ENCODE assay signal across 8 cellular contexts in the genomic region with DNA sequence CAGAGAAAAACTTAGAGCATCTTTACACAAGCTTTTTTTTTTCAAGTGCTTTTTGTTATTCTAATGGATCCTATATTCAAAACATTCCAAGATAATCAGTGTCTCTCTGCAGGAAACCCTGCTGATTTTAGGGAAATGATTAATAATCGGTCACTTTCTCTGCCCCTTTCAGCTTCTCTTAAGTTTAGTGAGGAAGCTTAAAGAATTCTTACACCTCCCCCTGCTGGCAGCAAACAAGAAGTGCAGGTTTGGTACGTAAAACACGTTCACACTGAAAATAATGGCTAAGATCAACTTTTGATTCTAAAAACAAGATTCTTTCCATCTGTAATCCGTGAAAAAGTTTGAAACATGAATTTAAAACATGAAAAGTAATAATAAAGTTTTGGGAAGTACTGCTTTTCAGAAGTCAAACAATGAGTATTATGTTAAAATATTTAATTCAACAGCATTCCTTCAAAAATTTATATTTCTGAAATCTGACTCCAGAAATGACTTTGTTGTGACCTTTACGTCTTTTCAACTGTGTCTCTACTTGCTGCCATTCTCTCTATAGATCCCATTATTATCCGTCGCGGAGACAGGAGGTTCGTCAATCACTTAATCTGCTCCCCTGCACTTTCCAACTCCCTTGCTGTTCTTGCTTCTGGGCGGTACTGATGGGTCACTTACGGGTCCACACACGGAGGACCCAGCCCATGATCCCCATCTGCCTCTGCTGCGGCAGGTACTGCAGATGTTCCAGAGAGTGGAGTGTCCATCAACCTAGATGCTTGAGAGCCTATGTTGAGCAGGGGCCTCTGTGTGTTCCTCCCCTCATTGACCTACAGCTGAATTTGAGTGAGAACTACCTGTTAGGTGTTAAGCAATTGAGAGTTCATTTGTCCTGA.
A peak's percentile ranks its signal among the peaks of the same experiment; 100 is the strongest.
DNase-seq lines count a peak whose midpoint lies in the region; ATAC-seq and TF ChIP-seq lines count a peak whose summit lies in the region.

No MANE protein-coding gene starts in this region.

- WGBS in prostate gland = 34% methylated on average over 13 of the region's 13 CpGs

- peaks cover 3% of the 10 kb centered on the region for H3K9me3 Mint-ChIP-seq in activated CD8-positive, alpha-beta T cell treated with anti-CD3 and anti-CD28 coated beads for 36 hours

- H3K4me3 Mint-ChIP-seq in activated CD8-positive, alpha-beta T cell treated with anti-CD3 and anti-CD28 coated beads for 36 hours = no peak overlapping the region

- H3K4me3 ChIP-seq in cardiac muscle cell (no peak overlapping the region), prostate gland (no peak overlapping the region)

- H3K27me3 Mint-ChIP-seq in activated CD8-positive, alpha-beta T cell treated with anti-CD3 and anti-CD28 coated beads for 36 hours = peaks cover 14% of the 10 kb centered on the region

- no peak overlapping the region for H3K27ac ChIP-seq in cardiac muscle cell
- H3K27ac ChIP-seq in prostate gland = no peak overlapping the region

- H3K36me3 ChIP-seq in cardiac muscle cell (no peaks in the 10 kb centered on the region), prostate gland (no peaks in the 10 kb centered on the region)

- H3K9me3 ChIP-seq in cardiac muscle cell (ENCODE audit: low read depth) (no peaks in the 10 kb centered on the region), prostate gland (no peaks in the 10 kb centered on the region)

- ATAC-seq in HG02678 (IDR thresholded peaks at IDR 0.05; ENCODE audit: unreplicated experiment) = peak; percentile 65
- peak; percentile 53 for ATAC-seq in activated CD8-positive, alpha-beta T cell treated with anti-CD3 and anti-CD28 coated beads for 36 hours
- ATAC-seq in GM21825 (IDR thresholded peaks at IDR 0.05; ENCODE audit: unreplicated experiment) = no peak

- H3K4me1 Mint-ChIP-seq in activated CD8-positive, alpha-beta T cell treated with anti-CD3 and anti-CD28 coated beads for 36 hours (ENCODE audit: low read depth) = peaks cover 3% of the 10 kb centered on the region

- peak; percentile 86 for TF ChIP-seq CTCF in cardiac muscle cell (IDR thresholded peaks at IDR 0.05; ENCODE audit: low read depth, low read length)
- peak; percentile 86 for TF ChIP-seq CTCF in activated CD8-positive, alpha-beta T cell treated with anti-CD3 and anti-CD28 coated beads for 36 hours (IDR thresholded peaks at IDR 0.05)
- TF ChIP-seq CTCF in prostate gland (IDR thresholded peaks at IDR 0.05) = peak; percentile 77 to 87 (median 82)

- TF ChIP-seq POLR2A in prostate gland (IDR thresholded peaks at IDR 0.05) = no peak

- POLR2A ChIA-PET in activated CD8-positive, alpha-beta T cell treated with anti-CD3 and anti-CD28 coated beads for 36 hours (lab: Charles Lee) = interaction anchor here (0.7 kb wide), 1 partner anchor 344 kb away, joined by 3 read pairs; no protein-coding TSS in a partner anchor

- intact Hi-C loops in cardiac septum (cut with DNase I) (loop anchor here (2.0 kb wide), 1 partner anchor 343 kb away; no protein-coding TSS in a partner anchor), prostate gland (cut with DNase I) (loop anchor here (2.0 to 10.0 kb wide), 2 partner anchors 197 to 343 kb away; no protein-coding TSS in a partner anchor)
- intact Hi-C loops in activated CD8-positive, alpha-beta T cell treated with anti-CD3 and anti-CD28 coated beads for 36 hours (cut with micrococcal nuclease) = loop anchor here (2.0 kb wide), 1 partner anchor 343 kb away; no protein-coding TSS in a partner anchor

- CTCF ChIA-PET in activated CD8-positive, alpha-beta T cell treated with anti-CD3 and anti-CD28 coated beads for 36 hours (lab: Charles Lee) = interaction anchor here (0.6 to 3.7 kb wide), 41 partner anchors 9 to 857 kb away, joined by 3 to 39 read pairs (median 4); no protein-coding TSS in a partner anchor

- H3K27me3 ChIP-seq in cardiac muscle cell = no peaks in the 10 kb centered on the region
- peaks cover 4% of the 10 kb centered on the region for H3K27me3 ChIP-seq in prostate gland (replicated peaks; ENCODE audit: insufficient read depth)

- H3K4me1 ChIP-seq in cardiac muscle cell (ENCODE audit: low read depth) (no peaks in the 10 kb centered on the region), prostate gland (replicated peaks) (no peaks in the 10 kb centered on the region)

- peak; percentile 66 to 81 for DNase-seq in cardiac muscle cell (ENCODE audit: low read depth in 1 of 2, low spot score in 1 of 2)
- DNase-seq in cardiac septum (ENCODE audit: low spot score) = no peak
- DNase-seq in NCI-H345 (lab: John Stamatoyannopoulos, UW) = peak; percentile 72
- DNase-seq in activated CD8-positive, alpha-beta T cell treated with anti-CD3 and anti-CD28 coated beads for 36 hours = peak; percentile 63
- peak; percentile 61 for DNase-seq in glomerular endothelial cell (ENCODE audit: extremely low read depth, low read depth, low spot score)
- peak; percentile 35 for DNase-seq in prostate gland (ENCODE audit: low spot score)

- H3K27ac Mint-ChIP-seq in activated CD8-positive, alpha-beta T cell treated with anti-CD3 and anti-CD28 coated beads for 36 hours = no peak overlapping the region

- no peaks in the 10 kb centered on the region for H3K36me3 Mint-ChIP-seq in activated CD8-positive, alpha-beta T cell treated with anti-CD3 and anti-CD28 coated beads for 36 hours (ENCODE audit: low read depth)
